Comparison of ENCODE assay signal across 15 cellular contexts in the genomic region with DNA sequence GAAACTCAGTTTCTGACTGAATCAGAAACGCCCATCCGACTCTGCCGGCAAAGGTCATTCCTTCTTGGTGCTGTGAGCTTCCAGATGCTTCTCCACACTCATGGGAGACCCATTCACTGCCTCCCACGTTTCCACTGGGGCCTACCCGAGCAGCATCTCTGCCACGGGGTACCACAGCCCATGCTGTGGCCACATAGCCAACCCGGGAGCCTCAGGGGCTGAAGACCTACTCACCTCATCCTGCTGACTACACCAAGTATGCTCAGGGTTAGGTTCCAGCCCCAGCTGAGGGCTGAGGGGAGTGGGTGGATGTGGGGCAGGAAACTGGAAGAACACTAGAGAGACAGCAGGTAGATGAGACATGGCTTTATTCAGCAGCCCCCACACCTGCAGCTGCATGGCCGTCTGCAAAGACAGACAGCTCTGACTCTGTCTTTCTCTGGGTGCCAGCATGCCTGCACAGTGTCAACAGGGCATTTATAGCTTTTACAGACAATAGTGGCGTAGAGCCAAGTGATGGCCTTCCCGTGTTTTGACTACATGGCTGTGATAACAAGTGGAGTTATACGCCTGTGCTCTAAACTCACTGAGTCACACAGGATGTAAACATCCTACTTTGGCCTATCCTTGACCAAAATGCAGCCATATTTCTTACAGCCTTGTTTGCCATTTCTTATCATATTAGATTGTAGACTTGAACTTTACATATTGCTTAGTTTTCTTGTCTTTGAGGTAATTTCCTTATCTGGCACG. TPM values are rescaled to one million over a fixed set of nuclear protein-coding genes. Genes with fewer than 3 reads are reported as not detected.
DNase-seq lines count a peak whose midpoint lies in the region; ATAC-seq and TF ChIP-seq lines count a peak whose summit lies in the region.
"Had no signal": no experiment of that assay in that cellular context is flagged by ENCODE, and none has a peak within 500 bp of the region (broad histone marks: within the 10 kb centered on the region; RNA-seq: fewer than 3 reads in every experiment).

No MANE protein-coding gene starts in this region.

- WGBS in heart right ventricle, 2 donors, result 51% methylated on average over 12 of the region's 12 CpGs

- H3K9me3 Mint-ChIP-seq in stimulated activated effector memory CD8-positive, alpha-beta T cell treated with anti-CD3 and anti-CD28 coated beads, Interleukin-12 subunit alpha, Interleukin-12 subunit beta, amount 100 ng/mL, for 72 hours, result no peaks in the 10 kb centered on the region

- H3K27ac ChIP-seq in heart right ventricle (no peak overlapping the region), left lung (peak overlapping the region in 1 of 2 donors; percentile 9)
- H3K27ac ChIP-seq: RWPE1, tibial nerve had no signal

- no peaks in the 10 kb centered on the region for H3K36me3 Mint-ChIP-seq in stimulated activated effector memory CD8-positive, alpha-beta T cell treated with anti-CD3 and anti-CD28 coated beads, Interleukin-12 subunit alpha, Interleukin-12 subunit beta, amount 100 ng/mL, for 72 hours
- H3K36me3 Mint-ChIP-seq: naive B cell had no signal

- H3K36me3 ChIP-seq in heart right ventricle (no peaks in the 10 kb centered on the region), left lung (no peaks in the 10 kb centered on the region)
- H3K36me3 ChIP-seq: tibial nerve had no signal

- intact Hi-C loops in heart right ventricle (cut with DNase I) (no loop called here), left lung (cut with DNase I) (no loop called here)

- TF ChIP-seq CTCF in heart right ventricle (IDR thresholded peaks at IDR 0.05) (no peak), left lung (IDR thresholded peaks at IDR 0.05) (no peak)

- ATAC-seq in heart right ventricle (peak in 6 of 8 donors; percentile 30 to 70 (median 45)), HG03378 (IDR thresholded peaks at IDR 0.05; ENCODE audit: unreplicated experiment) (no peak), left lung (no peak)
- ATAC-seq in stimulated activated effector memory CD8-positive, alpha-beta T cell treated with anti-CD3 and anti-CD28 coated beads, Interleukin-12 subunit alpha, Interleukin-12 subunit beta, amount 100 ng/mL, for 72 hours, result peak; percentile 43

- DNase-seq in NCI-H2196 (lab: John Stamatoyannopoulos, UW; ENCODE audit: unreplicated experiment) (peak; percentile 34), NCI-H2196 treated with DMSO at 0.1 percent for 48 hours (lab: John Stamatoyannopoulos, UW; ENCODE audit: unreplicated experiment) (no peak), SHP77 treated with DMSO at 0.1 percent for 48 hours (lab: John Stamatoyannopoulos, UW) (peak; percentile 51), heart right ventricle (peak in 1 of 2 donors; percentile 29), left lung (no peak), amniotic stem cell (lab: John Stamatoyannopoulos, UW) (no peak)
- DNase-seq in stimulated activated effector memory CD8-positive, alpha-beta T cell treated with anti-CD3 and anti-CD28 coated beads, Interleukin-12 subunit alpha, Interleukin-12 subunit beta, amount 100 ng/mL, for 72 hours (ENCODE audit: low spot score in 2 of 2), result no peak
- DNase-seq: activated T-cell treated with anti-CD3 and anti-CD28 coated beads for 4 hours, Calu3, naive B cell, NCI-H1694 treated with DMSO at 0.1 percent for 48 hours had no signal

- H3K4me1 Mint-ChIP-seq in stimulated activated effector memory CD8-positive, alpha-beta T cell treated with anti-CD3 and anti-CD28 coated beads, Interleukin-12 subunit alpha, Interleukin-12 subunit beta, amount 100 ng/mL, for 72 hours, result peaks cover 5% of the 10 kb centered on the region
- H3K4me1 Mint-ChIP-seq: naive B cell had no signal

- H3K4me3 ChIP-seq in heart right ventricle, result no peak overlapping the region
- no peak overlapping the region for H3K4me3 ChIP-seq in left lung

- H3K27ac Mint-ChIP-seq in stimulated activated effector memory CD8-positive, alpha-beta T cell treated with anti-CD3 and anti-CD28 coated beads, Interleukin-12 subunit alpha, Interleukin-12 subunit beta, amount 100 ng/mL, for 72 hours, result no peak overlapping the region

- H3K27me3 ChIP-seq in heart right ventricle (no peaks in the 10 kb centered on the region), left lung (no peaks in the 10 kb centered on the region)
- H3K27me3 ChIP-seq: tibial nerve had no signal

- H3K4me1 ChIP-seq in heart right ventricle (peaks cover 0 to 30% (median 24%) of the 10 kb centered on the region in 9 donors), left lung (peaks cover 5 to 19% of the 10 kb centered on the region in 2 donors)

- H3K9me3 ChIP-seq in heart right ventricle, result no peaks in the 10 kb centered on the region
- H3K9me3 ChIP-seq in left lung, result no peaks in the 10 kb centered on the region
- H3K9me3 ChIP-seq: tibial nerve had no signal

- H3K4me3 Mint-ChIP-seq in stimulated activated effector memory CD8-positive, alpha-beta T cell treated with anti-CD3 and anti-CD28 coated beads, Interleukin-12 subunit alpha, Interleukin-12 subunit beta, amount 100 ng/mL, for 72 hours, result no peak overlapping the region
- H3K4me3 Mint-ChIP-seq: naive B cell had no signal

RNA-seq across cellular contexts. Expression of gene KLHL23, which starts 16.5 kb away (rescaled TPM):
- 10 to 100 TPM in 4 of 10 donors, 1 to 10 TPM in 6; 6.8 to 18.6 (median 9.8) TPM for total RNA-seq in heart right ventricle
- polyA plus RNA-seq in heart right ventricle, result 10 to 100 TPM in 1 of 2 donors, 1 to 10 TPM in 1; 7.5 to 14.0 TPM
- total RNA-seq in left lung, result 1 to 10 TPM; 9.4 to 9.5 TPM

RNA-seq across cellular contexts. Expression of gene PHOSPHO2, which starts 22.8 kb away (rescaled TPM):
- 1 to 10 TPM; 1.4 to 4.1 (median 2.2) TPM for total RNA-seq in heart right ventricle
- 1 to 10 TPM; 1.1 to 1.4 TPM for polyA plus RNA-seq in heart right ventricle
- 1 to 10 TPM; 5.4 to 6.6 TPM for total RNA-seq in left lung

RNA-seq across cellular contexts. Expression of gene CFAP210, which starts 22.9 kb away (rescaled TPM):
- total RNA-seq in heart right ventricle (not detected), left lung (under 1 TPM in 1 of 2 donors, not detected in 1; 0.68 TPM)
- under 1 TPM; 0.14 to 0.29 TPM for polyA plus RNA-seq in heart right ventricle
- total RNA-seq: Calu3, skeletal muscle tissue had no signal

Comparison
In these comparisons a context has a peak if more than half of its experiments do, and no peak if none do; other contexts are left out.
1. DNase-seq: peak in NCI-H2196 (single experiment) and SHP77 treated with DMSO at 0.1 percent for 48 hours (single experiment); none in NCI-H2196 treated with DMSO at 0.1 percent for 48 hours (single experiment), stimulated activated effector memory CD8-positive, alpha-beta T cell treated with anti-CD3 and anti-CD28 coated beads, Interleukin-12 subunit alpha, Interleukin-12 subunit beta, amount 100 ng/mL, for 72 hours (0 of 2), left lung (0 of 2) and amniotic stem cell (single experiment).
2. ATAC-seq: peak in heart right ventricle (6 of 8) and stimulated activated effector memory CD8-positive, alpha-beta T cell treated with anti-CD3 and anti-CD28 coated beads, Interleukin-12 subunit alpha, Interleukin-12 subunit beta, amount 100 ng/mL, for 72 hours (single experiment); none in HG03378 (single experiment) and left lung (single experiment).